Comparison of ENCODE assay signal across 8 cellular contexts in genomic region chr13:99501952-99502310, GRCh38. TPM values are rescaled to one million over a fixed set of nuclear protein-coding genes. Genes with fewer than 3 reads are reported as not detected.
A peak's percentile ranks its signal among the peaks of the same experiment; 100 is the strongest.
DNase-seq lines count a peak whose midpoint lies in the region; ATAC-seq and TF ChIP-seq lines count a peak whose summit lies in the region.

No MANE protein-coding gene starts in this region.

- no peak overlapping the region for H3K4ac ChIP-seq in mesendoderm (ENCODE audit: low read depth, low read length)

- H3K36me3 ChIP-seq in mesendoderm (ENCODE audit: control insufficient read depth, insufficient read depth, low read length) (no peaks in the 10 kb centered on the region), uterus (no peaks in the 10 kb centered on the region)

- no peak overlapping the region for H2AK5ac ChIP-seq in mesendoderm (ENCODE audit: low read length)

- no peak overlapping the region for H2BK15ac ChIP-seq in mesendoderm (replicated peaks; ENCODE audit: low read depth)

- no peak for TF ChIP-seq POLR2A in uterus (IDR thresholded peaks at IDR 0.05)

- H3K27me3 ChIP-seq in mesendoderm (ENCODE audit: insufficient read depth, low read length, poor library complexity) (no peaks in the 10 kb centered on the region), uterus (no peaks in the 10 kb centered on the region)

- H3K18ac ChIP-seq in mesendoderm (ENCODE audit: low read length): peak overlapping the region; percentile 17

- H3K56ac ChIP-seq in mesendoderm (ENCODE audit: low read length): peak overlapping the region; percentile 97

- WGBS in mesendoderm (ENCODE audit: extremely low coverage, insufficient coverage, low lambda C conversion rate): no CpG with 5 or more reads among the region's 14 CpGs

- CTCF ChIA-PET in T-cell (lab: Charles Lee): interaction anchor here (1.1 to 3.0 kb wide), 8 partner anchors 55 to 236 kb away, joined by 3 to 17 read pairs (median 4); no protein-coding TSS in a partner anchor

- ATAC-seq in T-cell (replicated peaks in 1 of 4) (no peak), HG03139 (IDR thresholded peaks at IDR 0.05; ENCODE audit: unreplicated experiment) (no peak)

- POLR2A ChIA-PET in T-cell (lab: Charles Lee): interaction anchor here (0.6 to 1.3 kb wide), 3 partner anchors 12 to 145 kb away, joined by 3 to 5 read pairs (median 3); no protein-coding TSS in a partner anchor

- intact Hi-C loops in uterus (cut with DNase I; ENCODE audit: low total_unique reads): no loop called here

- H3K4me1 ChIP-seq in mesendoderm (ENCODE audit: control insufficient read depth, low read depth, low read length) (peaks cover 5% of the 10 kb centered on the region), uterus (peaks cover 6% of the 10 kb centered on the region in 2 donors)

- peaks cover 26% of the 10 kb centered on the region for H3K79me2 ChIP-seq in mesendoderm (ENCODE audit: control insufficient read depth, insufficient read depth, low read length)

- H3K4me1 Mint-ChIP-seq in T-cell: peaks cover 78 to 89% (median 86%) of the 10 kb centered on the region in 3 donors

- H3K9me3 ChIP-seq in uterus: no peaks in the 10 kb centered on the region

- H3K4me2 ChIP-seq in mesendoderm (ENCODE audit: low read length): peak overlapping the region; percentile 89

- in situ Hi-C loops in GM13976 (cut with MboI; ENCODE audit: low sequenced_read_pairs, unreplicated experiment): no loop called here

- H4K8ac ChIP-seq in mesendoderm (ENCODE audit: low read depth, low read length): no peak overlapping the region

- peak; percentile 7 for DNase-seq in activated T-cell treated with anti-CD3 and anti-CD28 coated beads for 1 hour (ENCODE audit: low read depth)
- no peak for DNase-seq in activated T-cell treated with anti-CD3 and anti-CD28 coated beads for 4 hours
- DNase-seq in T-cell: peak in 6 of 34 experiments; percentile 7 to 17 (median 12)
- DNase-seq in dermis microvascular lymphatic vessel endothelial cell (ENCODE audit: low read depth in 2 of 2): peak; percentile 40 to 53
- peak; percentile 23 for DNase-seq in mesendoderm
- no peak for DNase-seq in uterus
- no peak for DNase-seq in GM13976 (ENCODE audit: low spot score)

- H3K27me3 Mint-ChIP-seq in T-cell: no peaks in the 10 kb centered on the region

- H3K36me3 Mint-ChIP-seq in T-cell: peaks cover 3% of the 10 kb centered on the region

- H2BK5ac ChIP-seq in mesendoderm (ENCODE audit: low read length): no peak overlapping the region

- H4K5ac ChIP-seq in mesendoderm (ENCODE audit: low read length): no peak overlapping the region

- H3K4me3 ChIP-seq in mesendoderm (ENCODE audit: low read length): peak overlapping the region; percentile 95
- peak overlapping the region; percentile 81 to 100 for H3K4me3 ChIP-seq in uterus

- H3K4me3 Mint-ChIP-seq in T-cell: peak overlapping the region; percentile 96 to 98 (median 96)

- H3K23ac ChIP-seq in mesendoderm (ENCODE audit: low read length): no peak overlapping the region

- H3K27ac ChIP-seq in mesendoderm (ENCODE audit: low read depth, low read length) (peak overlapping the region; percentile 9), uterus (peak overlapping the region; percentile 83 to 88)

- H3K79me1 ChIP-seq in mesendoderm (ENCODE audit: low read length): peaks cover 3% of the 10 kb centered on the region

- peak overlapping the region; percentile 94 for H3K9ac ChIP-seq in mesendoderm (ENCODE audit: low read length)

- no peak overlapping the region for H2BK120ac ChIP-seq in mesendoderm (ENCODE audit: low read depth, low read length)

- H3K9me3 Mint-ChIP-seq in T-cell: peaks cover 0 to 3% (median 0%) of the 10 kb centered on the region in 3 donors

- TF ChIP-seq CTCF in uterus (IDR thresholded peaks at IDR 0.05): no peak
- no peak for TF ChIP-seq CTCF in GM13976 (IDR thresholded peaks at IDR 0.05; ENCODE audit: borderline replicate concordance, control extremely low read depth, extremely low read depth, insufficient read depth, missing control alignments)

- peak overlapping the region; percentile 95 to 96 for H3K27ac Mint-ChIP-seq in T-cell

RNA-seq across cellular contexts. Expression of gene TM9SF2, which starts 0.7 kb away (rescaled TPM):
- total RNA-seq in T-cell (10 to 100 TPM; 43.2 to 54.0 (median 48.8) TPM), dermis microvascular lymphatic vessel endothelial cell (86.9 and 114 TPM in 2 replicates), uterus (100 to 1,000 TPM in 2 of 4 donors, 10 to 100 TPM in 2; 70.9 to 219 (median 99.9) TPM)
- 71.2 TPM for polyA plus RNA-seq in mesendoderm (2013, experiment 1 of 2)
- 70.4 TPM for polyA plus RNA-seq in mesendoderm (2013, experiment 2 of 2)

Comparison
In these comparisons a context has a peak if more than half of its experiments do, and no peak if none do; other contexts are left out.
1. DNase-seq: peak in activated T-cell treated with anti-CD3 and anti-CD28 coated beads for 1 hour (single experiment), dermis microvascular lymphatic vessel endothelial cell (2 of 2) and mesendoderm (single experiment); none in activated T-cell treated with anti-CD3 and anti-CD28 coated beads for 4 hours (single experiment), uterus (0 of 2) and GM13976 (single experiment).